ENCODE assay signal across 27 cellular contexts in genomic region chr1:237655778-237656177, GRCh38.
"Had no signal": no experiment of that assay in that cellular context is flagged by ENCODE, and none has a peak within 500 bp of the region (broad histone marks: within the 10 kb centered on the region; RNA-seq: fewer than 3 reads in every experiment).

No MANE protein-coding gene starts in this region.

- H3K27ac ChIP-seq: colonic mucosa, coronary artery, dorsolateral prefrontal cortex, epithelial cell of prostate, esophagus muscularis mucosa, esophagus squamous epithelium, foreskin keratinocyte, gastrocnemius medialis, gastroesophageal sphincter, heart left ventricle, heart right ventricle had no signal

- H3K4me3 ChIP-seq: colonic mucosa, coronary artery, dorsolateral prefrontal cortex, esophagus muscularis mucosa, esophagus squamous epithelium, gastrocnemius medialis, gastroesophageal sphincter, heart left ventricle, heart right ventricle had no signal

- H3K9me3 ChIP-seq: colonic mucosa, esophagus muscularis mucosa, esophagus squamous epithelium, gastrocnemius medialis, gastroesophageal sphincter, heart left ventricle, heart right ventricle had no signal

- H3K27me3 ChIP-seq: colonic mucosa, dorsolateral prefrontal cortex, esophagus muscularis mucosa, esophagus squamous epithelium, foreskin keratinocyte, gastrocnemius medialis, gastroesophageal sphincter, heart left ventricle, heart right ventricle had no signal

- H3K36me3 ChIP-seq: colonic mucosa, esophagus squamous epithelium, gastrocnemius medialis had no signal

- ATAC-seq: effector memory CD8-positive, alpha-beta T cell; esophagus mucosa; foreskin keratinocyte; gastrocnemius medialis; gastroesophageal sphincter; heart right ventricle had no signal

- H3K4me1 ChIP-seq: colonic mucosa, esophagus muscularis mucosa, esophagus squamous epithelium, foreskin keratinocyte, gastrocnemius medialis, gastroesophageal sphincter had no signal

- DNase-seq: colonic mucosa; cortex of kidney; dermis blood vessel endothelial cell; dorsolateral prefrontal cortex; effector CD4-positive, alpha-beta T cell; effector CD8-positive, alpha-beta T cell; effector memory CD4-positive, alpha-beta T cell; effector memory CD8-positive, alpha-beta T cell; endodermal cell; erythroblast; esophagus squamous epithelium; foreskin fibroblast; foreskin keratinocyte; foreskin melanocyte; gastrocnemius medialis; glutamatergic neuron; head of caudate nucleus; heart left ventricle; heart right ventricle had no signal

- FAIRE-seq: colon, endothelial cell of umbilical vein, frontal cortex had no signal
